14 cellular contexts compared by ENCODE assay signal in genomic region chr18:54023471-54023870, GRCh38.
DNase-seq lines count a peak whose midpoint lies in the region; ATAC-seq, FAIRE-seq and TF ChIP-seq lines count a peak whose summit lies in the region.
"Had no signal": no experiment of that assay in that cellular context is flagged by ENCODE, and none has a peak within 500 bp of the region (broad histone marks: within the 10 kb centered on the region; RNA-seq: fewer than 3 reads in every experiment).

No MANE protein-coding gene starts in this region.

- H3K36me3 ChIP-seq in keratinocyte (ENCODE audit: control insufficient read depth in 2 of 2, extremely low read depth in 1 of 2, insufficient read depth in 2 of 2, low read length in 2 of 2) (no peaks in the 10 kb centered on the region), HAP-1 (replicated peaks) (no peaks in the 10 kb centered on the region), hepatocyte (replicated peaks; ENCODE audit: insufficient read depth, low read depth) (no peaks in the 10 kb centered on the region)

- in situ Hi-C loops in HAP-1 (cut with MboI; ENCODE audit: low sequenced_read_pairs), result no loop called here

- 79% methylated on average over 4 of the region's 4 CpGs for WGBS in hepatocyte (ENCODE audit: low lambda C conversion rate, missing lambda C conversion rate)

- FAIRE-seq in keratinocyte (lab: Jason Lieb, UNC), result peak; percentile 99
- FAIRE-seq: colon had no signal

- no peaks in the 10 kb centered on the region for H3K9me2 ChIP-seq in hepatocyte (replicated peaks; ENCODE audit: insufficient read depth)

- H3K4me2 ChIP-seq in keratinocyte (ENCODE audit: control insufficient read depth, extremely low read depth, insufficient read depth, low read depth, low read length), result peak overlapping the region; percentile 59
- H3K4me2 ChIP-seq in hepatocyte, result no peak overlapping the region

- H3K4me3 ChIP-seq in keratinocyte (ENCODE audit: control insufficient read depth in 2 of 3, extremely low read depth in 1 of 3, insufficient read depth in 2 of 3, low read depth in 1 of 3, low read length in 3 of 3) (no peak overlapping the region), HAP-1 (no peak overlapping the region), hepatocyte (no peak overlapping the region)

- no peaks in the 10 kb centered on the region for H3K9me1 ChIP-seq in keratinocyte (ENCODE audit: control insufficient read depth, extremely low read depth, insufficient read depth, low read length)

- no peak for ATAC-seq in HG03432 (IDR thresholded peaks at IDR 0.05; ENCODE audit: unreplicated experiment)

- DNase-seq in EH (ENCODE audit: low read depth), result peak; percentile 82
- DNase-seq in Kasumi-1 (lab: John Stamatoyannopoulos, UW), result peak; percentile 77 to 81
- DNase-seq in astrocyte of the hippocampus (ENCODE audit: low read depth, low spot score), result peak; percentile 73
- peak; percentile 81 for DNase-seq in keratinocyte (ENCODE audit: low read depth, low spot score)
- DNase-seq in HAP-1 (ENCODE audit: low spot score in 2 of 2), result no peak
- DNase-seq in ureter (ENCODE audit: low spot score), result no peak
- DNase-seq in hepatocyte (ENCODE audit: low spot score), result no peak
- DNase-seq: activated CD4-positive, alpha-beta T cell treated with anti-CD3 and anti-CD28 coated beads, Interleukin-2, amount 50 U/mL, for 1 hour; activated naive CD4-positive, alpha-beta T cell; islet precursor cell; substantia nigra had no signal

- H4K20me1 ChIP-seq in keratinocyte (ENCODE audit: control insufficient read depth, extremely low read depth, insufficient read depth, low read length) (no peaks in the 10 kb centered on the region), hepatocyte (ENCODE audit: insufficient read depth, poor library complexity, severe bottlenecking) (no peaks in the 10 kb centered on the region)

- no peaks in the 10 kb centered on the region for H3K9me3 ChIP-seq in keratinocyte (ENCODE audit: control insufficient read depth, low read depth, low read length)
- no peaks in the 10 kb centered on the region for H3K9me3 ChIP-seq in HAP-1
- no peaks in the 10 kb centered on the region for H3K9me3 ChIP-seq in hepatocyte (ENCODE audit: low read depth)

- H3K4me1 ChIP-seq in keratinocyte (ENCODE audit: control insufficient read depth, extremely low read depth, insufficient read depth, low read length), result peaks cover 19% of the 10 kb centered on the region
- no peaks in the 10 kb centered on the region for H3K4me1 ChIP-seq in HAP-1
- H3K4me1 ChIP-seq in hepatocyte (ENCODE audit: insufficient read depth), result no peaks in the 10 kb centered on the region

- peak overlapping the region; percentile 39 for H2AFZ ChIP-seq in keratinocyte (ENCODE audit: control insufficient read depth, low read length)
- no peak overlapping the region for H2AFZ ChIP-seq in hepatocyte

- H3K27me3 ChIP-seq in keratinocyte (ENCODE audit: control insufficient read depth, extremely low read depth, insufficient read depth, low read length) (no peaks in the 10 kb centered on the region), HAP-1 (ENCODE audit: low read depth) (no peaks in the 10 kb centered on the region), hepatocyte (no peaks in the 10 kb centered on the region)

- H3K27ac ChIP-seq in keratinocyte (ENCODE audit: control insufficient read depth, insufficient read depth, low read length), result peak overlapping the region; percentile 74
- H3K27ac ChIP-seq in hepatocyte, result no peak overlapping the region
- H3K27ac ChIP-seq: C4-2B had no signal

- H3K79me2 ChIP-seq in keratinocyte (ENCODE audit: control insufficient read depth, insufficient read depth, low read length) (no peaks in the 10 kb centered on the region), hepatocyte (no peaks in the 10 kb centered on the region)

- peak overlapping the region; percentile 13 for H3K9ac ChIP-seq in keratinocyte (ENCODE audit: control insufficient read depth, extremely low read depth, insufficient read depth, low read length)

- dilution Hi-C loops in keratinocyte (cut with MboI; ENCODE audit: extremely low pct_ligation_motif_present, low sequenced_read_pairs), result no loop called here

- TF ChIP-seq CTCF in keratinocyte (optimal IDR thresholded peaks at IDR 0.05 in 1 of 3, IDR thresholded peaks at IDR 0.05 in 1 of 3, conservative IDR thresholded peaks at IDR 0.05 in 1 of 3; ENCODE audit: extremely low read depth in 1 of 3, insufficient read depth in 2 of 3, low read length in 3 of 3) (no peak), hepatocyte (IDR thresholded peaks at IDR 0.05; ENCODE audit: poor library complexity) (no peak)

Comparison
In these comparisons a context has a peak if more than half of its experiments do, and no peak if none do; other contexts are left out.
1. DNase-seq: peak in EH (single experiment), Kasumi-1 (2 of 2), astrocyte of the hippocampus (single experiment) and keratinocyte (single experiment); none in HAP-1 (0 of 2), ureter (single experiment) and hepatocyte (single experiment).